1 cellular context compared by ENCODE assay signal in the genomic region with DNA sequence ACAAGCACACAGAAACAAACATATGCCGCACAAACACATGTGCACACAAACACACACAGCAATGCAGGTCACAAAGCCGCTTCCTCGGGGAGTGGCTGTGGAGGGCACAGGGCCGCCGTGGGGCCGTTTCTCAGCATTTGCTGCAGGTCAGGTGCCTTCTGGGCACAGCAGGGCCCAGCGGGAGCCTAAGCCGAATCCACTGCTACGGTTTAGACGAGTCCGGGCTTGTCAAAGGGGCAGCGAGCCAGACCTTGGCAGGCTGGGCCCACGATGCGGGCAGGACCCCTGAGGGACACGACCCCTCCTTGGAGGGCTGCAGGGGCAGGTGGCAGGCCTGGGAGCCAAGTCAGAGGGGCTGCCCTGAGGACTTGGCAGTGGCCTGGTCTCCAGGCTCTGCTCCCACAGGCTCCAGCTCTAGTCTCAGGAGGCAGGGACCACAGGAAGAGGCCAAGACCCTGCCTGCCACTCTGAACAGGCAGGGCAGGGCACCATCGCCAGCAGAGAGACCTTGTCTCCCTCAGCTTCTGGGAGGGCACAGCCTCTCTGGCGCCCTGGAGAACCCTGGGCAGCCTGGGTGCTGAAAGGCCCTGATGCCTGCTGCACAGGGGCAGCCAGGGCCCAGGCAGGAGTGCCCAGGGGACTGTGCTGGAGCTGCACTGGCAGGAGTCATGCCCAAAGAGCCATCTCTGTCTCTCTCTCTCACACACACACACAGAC.
TF ChIP-seq lines count a peak whose summit lies in the region.

No MANE protein-coding gene starts in this region.

TF ChIP-seq in IMR-90, 13 proteins besides CTCF, POLR2A, EP300 and RAD21:
- TF ChIP-seq MAFK (IDR thresholded peaks at IDR 0.05; ENCODE audit: low read depth, low read length) (no peak), NFE2L2 (IDR thresholded peaks at IDR 0.05; ENCODE audit: low read depth, low read length) (no peak), CEBPB (IDR thresholded peaks at IDR 0.05; ENCODE audit: low read depth, low read length) (no peak), BHLHE40 (IDR thresholded peaks at IDR 0.05; ENCODE audit: low read depth, low read length) (no peak), CHD1 (IDR thresholded peaks at IDR 0.05; ENCODE audit: low read depth, low read length) (no peak), MXI1 (IDR thresholded peaks at IDR 0.05; ENCODE audit: borderline replicate concordance, low read depth, low read length) (no peak)
- TF ChIP-seq, protein P1, sequence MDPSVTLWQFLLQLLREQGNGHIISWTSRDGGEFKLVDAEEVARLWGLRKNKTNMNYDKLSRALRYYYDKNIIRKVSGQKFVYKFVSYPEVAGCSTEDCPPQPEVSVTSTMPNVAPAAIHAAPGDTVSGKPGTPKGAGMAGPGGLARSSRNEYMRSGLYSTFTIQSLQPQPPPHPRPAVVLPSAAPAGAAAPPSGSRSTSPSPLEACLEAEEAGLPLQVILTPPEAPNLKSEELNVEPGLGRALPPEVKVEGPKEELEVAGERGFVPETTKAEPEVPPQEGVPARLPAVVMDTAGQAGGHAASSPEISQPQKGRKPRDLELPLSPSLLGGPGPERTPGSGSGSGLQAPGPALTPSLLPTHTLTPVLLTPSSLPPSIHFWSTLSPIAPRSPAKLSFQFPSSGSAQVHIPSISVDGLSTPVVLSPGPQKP (IDR thresholded peaks at IDR 0.05; ENCODE audit: borderline replicate concordance, low read depth, low read length), result no peak
